Comparison of ENCODE assay signal across 8 cellular contexts in genomic region chr2:96207778-96208143, GRCh38. TPM values are rescaled to one million over a fixed set of nuclear protein-coding genes. Genes with fewer than 3 reads are reported as not detected.
DNase-seq lines count a peak whose midpoint lies in the region; ATAC-seq and TF ChIP-seq lines count a peak whose summit lies in the region.

No MANE protein-coding gene starts in this region.

- DNase-seq in mammary epithelial cell, result no peak
- DNase-seq in mucosa of descending colon, result no peak
- DNase-seq in SW480 (ENCODE audit: low spot score), result no peak
- DNase-seq in cortex of kidney (lab: John Stamatoyannopoulos, UW), result no peak
- DNase-seq in ecto neural progenitor cell (ENCODE audit: low spot score), result no peak

- in situ Hi-C loops in mammary epithelial cell (cut with MboI; ENCODE audit: low sequenced_read_pairs in 2 of 2), result no loop called here

- H3K9ac ChIP-seq in HUES48 (ENCODE audit: low read depth, low read length) (peak overlapping the region; percentile 98), mammary epithelial cell (ENCODE audit: insufficient read depth, low read length) (peak overlapping the region; percentile 89)

- intact Hi-C loops in mammary epithelial cell (cut with micrococcal nuclease), result loop anchor here (1.0 to 5.0 kb wide), 3 partner anchors 35 to 69 kb away; partner anchors contain the start of genes ASTL and CIAO1
- intact Hi-C loops in mucosa of descending colon (cut with DNase I, micrococcal nuclease), result loop anchor here in 1 of 2 donors (10.0 kb wide), 1 partner anchor 57 kb away; the partner anchor contains the start of genes CIAO1 and TMEM127

- dilution Hi-C loops in mammary epithelial cell (cut with HindIII; ENCODE audit: low sequenced_read_pairs), result no loop called here

- ATAC-seq in GM18498 (IDR thresholded peaks at IDR 0.05; ENCODE audit: unreplicated experiment), result peak; percentile 9
- no peak for ATAC-seq in mucosa of descending colon
- no peak for ATAC-seq in GM21390 (IDR thresholded peaks at IDR 0.05; ENCODE audit: unreplicated experiment)

- H3K27me3 ChIP-seq in HUES48 (ENCODE audit: control insufficient read depth, insufficient read depth, low read length) (no peaks in the 10 kb centered on the region), mammary epithelial cell (ENCODE audit: insufficient read depth, low read length) (no peaks in the 10 kb centered on the region)

- TF ChIP-seq CTCF in mammary epithelial cell (conservative IDR thresholded peaks at IDR 0.05 in 1 of 2, IDR thresholded peaks at IDR 0.05 in 1 of 2; ENCODE audit: extremely low read depth in 1 of 2, insufficient read depth in 1 of 2, low read depth in 1 of 2, low read length in 2 of 2) (no peak), mucosa of descending colon (IDR thresholded peaks at IDR 0.05) (no peak)

- H3K9me3 ChIP-seq in HUES48 (ENCODE audit: control insufficient read depth, insufficient read depth, low read length) (no peaks in the 10 kb centered on the region), mammary epithelial cell (replicated peaks; ENCODE audit: insufficient read depth, low read length) (no peaks in the 10 kb centered on the region), mucosa of descending colon (no peaks in the 10 kb centered on the region)

- peaks cover 33% of the 10 kb centered on the region for H3K4me1 ChIP-seq in HUES48 (ENCODE audit: control insufficient read depth, insufficient read depth, low read length)
- H3K4me1 ChIP-seq in mammary epithelial cell (ENCODE audit: insufficient read depth, low read length), result peaks cover 34% of the 10 kb centered on the region
- peaks cover 39% of the 10 kb centered on the region for H3K4me1 ChIP-seq in mucosa of descending colon (ENCODE audit: low read depth)

- H3K36me3 ChIP-seq in HUES48 (ENCODE audit: control insufficient read depth, insufficient read depth, low read length) (peaks cover 8% of the 10 kb centered on the region; the same call in 1 of the 2 replicates), mammary epithelial cell (ENCODE audit: insufficient read depth, low read length) (no peaks in the 10 kb centered on the region), mucosa of descending colon (ENCODE audit: low read depth) (no peaks in the 10 kb centered on the region)

- H3K4me3 ChIP-seq in HUES48 (ENCODE audit: low read depth, low read length), result peak overlapping the region; percentile 100
- H3K4me3 ChIP-seq in mammary epithelial cell (replicated peaks in 1 of 3; ENCODE audit: insufficient read depth in 1 of 3, low read depth in 2 of 3, low read length in 3 of 3), result peak overlapping the region; percentile 87 to 99 (median 96)
- peak overlapping the region; percentile 89 for H3K4me3 ChIP-seq in mucosa of descending colon

- peak overlapping the region; percentile 89 for H2AFZ ChIP-seq in mammary epithelial cell (ENCODE audit: low read depth, low read length)

- H3K27ac ChIP-seq in HUES48 (ENCODE audit: low read depth, low read length) (peak overlapping the region; percentile 98), mammary epithelial cell (ENCODE audit: insufficient read depth, low read depth, low read length) (peak overlapping the region; percentile 70)

- CTCF ChIA-PET in mammary epithelial cell (lab: Charles Lee; ENCODE audit: low non-redundant PET), result interaction anchor here (0.7 kb wide), 3 partner anchors 48 to 114 kb away, joined by 4 to 12 read pairs (median 7); no protein-coding TSS in a partner anchor

- peaks cover 11% of the 10 kb centered on the region for H4K20me1 ChIP-seq in mammary epithelial cell (ENCODE audit: insufficient read depth, low read length)

- 3% methylated on average over 6 of the region's 12 CpGs for WGBS in mammary epithelial cell (ENCODE audit: low coverage, missing lambda C conversion rate)

- TSS peak; percentile 34 for BruUV-seq in mammary epithelial cell (replicated peaks; lab: Mats Ljungman, UMichigan)

- peak overlapping the region; percentile 78 for H3K4me2 ChIP-seq in mammary epithelial cell (ENCODE audit: insufficient read depth, low read depth, low read length)

- H3K79me2 ChIP-seq in mammary epithelial cell (ENCODE audit: insufficient read depth, low read length), result peaks cover 82% of the 10 kb centered on the region

RNA-seq across cellular contexts. Expression of gene STARD7, which starts 0.9 kb away (rescaled TPM):
- total RNA-seq in mammary epithelial cell, result 100 to 1,000 TPM in 1 of 2 donors, 10 to 100 TPM in 1; 96.7 to 241 TPM
- 65.8 TPM for polyA plus RNA-seq in mammary epithelial cell
- 90.8 TPM for polyA minus RNA-seq in mammary epithelial cell
- total RNA-seq in mucosa of descending colon, result 100 to 1,000 TPM; 118 to 123 (median 122) TPM

RNA-seq across cellular contexts. Expression of gene TMEM127, which starts 58.0 kb away (rescaled TPM):
- 10 to 100 TPM; 39.9 to 43.8 TPM for total RNA-seq in mammary epithelial cell
- 47.6 TPM for polyA plus RNA-seq in mammary epithelial cell
- polyA minus RNA-seq in mammary epithelial cell, result 36.5 TPM
- total RNA-seq in mucosa of descending colon, result 100 to 1,000 TPM in 1 of 3 donors, 10 to 100 TPM in 2; 82.3 to 136 (median 87.9) TPM

RNA-seq across cellular contexts. Expression of gene CIAO1, which starts 58.3 kb away (rescaled TPM):
- total RNA-seq in mammary epithelial cell, result 10 to 100 TPM; 64.5 to 93.9 TPM
- polyA plus RNA-seq in mammary epithelial cell, result 92.4 TPM
- polyA minus RNA-seq in mammary epithelial cell, result 108 TPM
- 10 to 100 TPM; 57.5 to 67.1 (median 60.6) TPM for total RNA-seq in mucosa of descending colon
